In genomic region chr7:51569581-51569980, GRCh38 we compare ENCODE assay signal across 36 cellular contexts.
"Had no signal": no experiment of that assay in that cellular context is flagged by ENCODE, and none has a peak within 500 bp of the region (broad histone marks: within the 10 kb centered on the region; RNA-seq: fewer than 3 reads in every experiment).

No MANE protein-coding gene starts in this region.

- H3K4me1 Mint-ChIP-seq: activated CD4-positive, alpha-beta T cell treated with anti-CD3 and anti-CD28 coated beads, Interleukin-2, amount 10 ng/mL, durations not matched to agents 24 days and 14 days; activated naive CD8-positive, alpha-beta T cell treated with anti-CD3 and anti-CD28 coated beads for 36 hours; activated T-helper 17 cell treated with anti-CD3 and anti-CD28 coated beads, Interleukin-2, amount 50 U/mL, for 72 hours; central memory CD8-positive, alpha-beta T cell had no signal

- H3K9me3 Mint-ChIP-seq: activated CD4-positive, alpha-beta T cell treated with anti-CD3 and anti-CD28 coated beads, Interleukin-2, amount 10 ng/mL, durations not matched to agents 24 days and 14 days had no signal

- FAIRE-seq: TTC549 had no signal

- ATAC-seq: activated CD8-positive, alpha-beta T cell treated with anti-CD3 and anti-CD28 coated beads for 36 hours; activated naive CD4-positive, alpha-beta T cell treated with anti-CD3 and anti-CD28 coated beads, Interleukin-2, amount 50 U/mL, for 72 hours; activated T-cell treated with anti-CD3 and anti-CD28 coated beads, Interleukin-2, amount 50 U/mL, for 4 hours; activated T-cell treated with anti-CD3 and anti-CD28 coated beads, Interleukin-2, amount 50 U/mL, for 72 hours; activated T-helper 17 cell treated with anti-CD3 and anti-CD28 coated beads, Interleukin-2, amount 50 U/mL, for 72 hours; WTC11 had no signal

- H3K27ac Mint-ChIP-seq: activated CD4-positive, alpha-beta memory T cell treated with anti-CD3 and anti-CD28 coated beads for 36 hours; activated CD4-positive, alpha-beta T cell treated with anti-CD3 and anti-CD28 coated beads, Interleukin-2, amount 10 ng/mL, durations not matched to agents 24 days and 14 days; activated CD8-positive, alpha-beta T cell treated with anti-CD3 and anti-CD28 coated beads for 36 hours; activated naive CD4-positive, alpha-beta T cell treated with anti-CD3 and anti-CD28 coated beads for 36 hours; activated naive CD4-positive, alpha-beta T cell treated with anti-CD3 and anti-CD28 coated beads, Interleukin-2, amount 50 U/mL, for 72 hours; activated naive CD8-positive, alpha-beta T cell treated with anti-CD3 and anti-CD28 coated beads for 36 hours; activated T-cell treated with anti-CD3 and anti-CD28 coated beads, Interleukin-2, amount 50 U/mL, for 72 hours; activated T-helper 1 cell treated with anti-CD3 and anti-CD28 coated beads, Interleukin-12 subunit alpha, Interleukin-12 subunit beta, Interleukin-2, Interleukin-4 antibody, amounts not matched to agents 30 ng/mL and 10 ng/mL and 1 ng/mL, durations not matched to agents 14 hours and 24 hours and 36 hours; activated T-helper 17 cell treated with anti-CD3 and anti-CD28 coated beads, Interleukin-2, amount 50 U/mL, for 72 hours; brain; T-helper 1 cell treated with Interleukin-12 subunit alpha and Interleukin-12 subunit beta and Interleukin-4 antibody, amounts not matched to agents 30 μg/mL and 1 μg/mL, for 36 hours; T-helper 2 cell treated with Interferon-gamma antibody and Interleukin-4, amounts not matched to agents 5 μg/mL and 100 μg/mL, for 36 hours; WTC11 had no signal

- H3K27me3 Mint-ChIP-seq: activated CD4-positive, alpha-beta memory T cell treated with anti-CD3 and anti-CD28 coated beads for 36 hours; activated CD4-positive, alpha-beta T cell treated with anti-CD3 and anti-CD28 coated beads, Interleukin-2, amount 10 ng/mL, durations not matched to agents 24 days and 14 days; activated CD8-positive, alpha-beta T cell treated with anti-CD3 and anti-CD28 coated beads for 36 hours; activated naive CD8-positive, alpha-beta T cell treated with anti-CD3 and anti-CD28 coated beads for 36 hours; activated T-helper 17 cell treated with anti-CD3 and anti-CD28 coated beads, Interleukin-2, amount 50 U/mL, for 72 hours; central memory CD8-positive, alpha-beta T cell had no signal

- H3K36me3 Mint-ChIP-seq: activated CD4-positive, alpha-beta memory T cell treated with anti-CD3 and anti-CD28 coated beads for 36 hours; activated naive CD8-positive, alpha-beta T cell treated with anti-CD3 and anti-CD28 coated beads for 36 hours; brain had no signal

- H3K27me3 ChIP-seq: adrenal gland, ascending aorta, cardiac muscle cell had no signal

- H3K4me1 ChIP-seq: adrenal gland, ascending aorta had no signal

- H3K4me3 ChIP-seq: adrenal gland, ascending aorta, cardiac muscle cell had no signal

- H3K9me3 ChIP-seq: adrenal gland, ascending aorta had no signal

- H3K36me3 ChIP-seq: adrenal gland, ascending aorta, cardiac muscle cell had no signal

- H3K27ac ChIP-seq: adrenal gland, ascending aorta, cardiac muscle cell, VCaP had no signal

- DNase-seq: activated CD4-positive, alpha-beta memory T cell treated with anti-CD3 and anti-CD28 coated beads for 36 hours; activated CD4-positive, alpha-beta T cell treated with anti-CD3 and anti-CD28 coated beads for 4 hours; activated CD4-positive, alpha-beta T cell treated with anti-CD3 and anti-CD28 coated beads, Interleukin-2, amount 10 ng/mL, durations not matched to agents 24 days and 14 days; activated CD4-positive, alpha-beta T cell treated with anti-CD3 and anti-CD28 coated beads, Interleukin-2, amount 50 U/mL, for 1 hour; activated CD4-positive, alpha-beta T cell treated with anti-CD3 and anti-CD28 coated beads, Interleukin-2, amount 50 U/mL, for 4 hours; activated CD4-positive, CD25-positive, alpha-beta regulatory T cell treated with anti-CD3 and anti-CD28 coated beads, Interleukin-2, amount 50 U/mL, for 72 hours; activated CD8-positive, alpha-beta memory T cell treated with anti-CD3 and anti-CD28 coated beads, Interleukin-2, amount 50 U/mL, for 4 hours; activated CD8-positive, alpha-beta T cell treated with anti-CD3 and anti-CD28 coated beads for 36 hours; activated effector memory CD4-positive, alpha-beta T cell treated with anti-CD3 and anti-CD28 coated beads, Interleukin-2, amount 50 U/mL, for 16 hours; activated gamma-delta T cell treated with Interleukin-2 at 50 U/mL for 16 hours; activated naive CD4-positive, alpha-beta T cell; activated naive CD4-positive, alpha-beta T cell treated with anti-CD3 and anti-CD28 coated beads for 36 hours; activated naive CD4-positive, alpha-beta T cell treated with anti-CD3 and anti-CD28 coated beads, Interleukin-2, amount 50 U/mL, for 16 hours; activated naive CD8-positive, alpha-beta T cell treated with anti-CD3 and anti-CD28 coated beads for 36 hours; activated T-cell treated with anti-CD3 and anti-CD28 coated beads for 4 hours; activated T-cell treated with anti-CD3 and anti-CD28 coated beads, Interleukin-2, amount 50 U/mL, for 1 hour; activated T-cell treated with anti-CD3 and anti-CD28 coated beads, Interleukin-2, amount 50 U/mL, for 4 hours; activated T-cell treated with anti-CD3 and anti-CD28 coated beads, Interleukin-2, amount 50 U/mL, for 72 hours; adrenal gland; amniotic stem cell; caudate nucleus; cerebellar nuclear complex; T-helper 2 cell; T-helper 9 cell had no signal

- H3K4me3 Mint-ChIP-seq: activated CD4-positive, alpha-beta memory T cell treated with anti-CD3 and anti-CD28 coated beads for 36 hours; activated CD4-positive, alpha-beta T cell treated with anti-CD3 and anti-CD28 coated beads, Interleukin-2, amount 10 ng/mL, durations not matched to agents 24 days and 14 days; activated CD8-positive, alpha-beta T cell treated with anti-CD3 and anti-CD28 coated beads for 36 hours; activated naive CD4-positive, alpha-beta T cell treated with anti-CD3 and anti-CD28 coated beads for 36 hours; activated naive CD8-positive, alpha-beta T cell treated with anti-CD3 and anti-CD28 coated beads for 36 hours; activated T-cell treated with anti-CD3 and anti-CD28 coated beads, Interleukin-2, amount 50 U/mL, for 4 hours; activated T-cell treated with anti-CD3 and anti-CD28 coated beads, Interleukin-2, amount 50 U/mL, for 72 hours; activated T-helper 1 cell treated with anti-CD3 and anti-CD28 coated beads, Interleukin-12 subunit alpha, Interleukin-12 subunit beta, Interleukin-2, Interleukin-4 antibody, amounts not matched to agents 30 ng/mL and 10 ng/mL and 1 ng/mL, durations not matched to agents 14 hours and 24 hours and 36 hours; activated T-helper 17 cell treated with anti-CD3 and anti-CD28 coated beads, Interleukin-2, amount 50 U/mL, for 72 hours; brain; central memory CD8-positive, alpha-beta T cell; T-helper 1 cell treated with Interleukin-12 subunit alpha and Interleukin-12 subunit beta and Interleukin-4 antibody, amounts not matched to agents 30 μg/mL and 1 μg/mL, for 36 hours; T-helper 2 cell treated with Interferon-gamma antibody and Interleukin-4, amounts not matched to agents 5 μg/mL and 100 μg/mL, for 36 hours; WTC11 had no signal
